In genomic region chr12:50086148-50086547, GRCh38 we compare ENCODE assay signal across 8 cellular contexts. TPM values are rescaled to one million over a fixed set of nuclear protein-coding genes. Genes with fewer than 3 reads are reported as not detected.
DNase-seq lines count a peak whose midpoint lies in the region; ATAC-seq, FAIRE-seq and TF ChIP-seq lines count a peak whose summit lies in the region.

No MANE protein-coding gene starts in this region.

- peaks cover 44% of the 10 kb centered on the region for H3K36me3 ChIP-seq in HAP-1 (replicated peaks)
- peaks cover 16 to 19% of the 10 kb centered on the region in 2 donors for H3K36me3 ChIP-seq in small intestine (ENCODE audit: control insufficient read depth in 2 of 2, insufficient read depth in 2 of 2, low read length in 2 of 2)

- in situ Hi-C loops in HAP-1 (cut with MboI; ENCODE audit: low sequenced_read_pairs): no loop called here

- H3K9me3 ChIP-seq in HAP-1 (no peaks in the 10 kb centered on the region), small intestine (ENCODE audit: control insufficient read depth, low read depth) (no peaks in the 10 kb centered on the region)

- FAIRE-seq in small intestine (lab: Jason Lieb, UNC): no peak

- H3K4me1 ChIP-seq in HAP-1: peaks cover 7% of the 10 kb centered on the region; the same call in 1 of the 2 replicates
- H3K4me1 ChIP-seq in small intestine (ENCODE audit: control insufficient read depth in 2 of 2, insufficient read depth in 1 of 2, low read depth in 1 of 2, low read length in 1 of 2): peaks cover 0 to 9% of the 10 kb centered on the region in 2 donors

- H3K4me3 ChIP-seq in HAP-1: peak overlapping the region; percentile 74
- H3K4me3 ChIP-seq in foreskin fibroblast (ENCODE audit: low read depth in 1 of 2, low read length in 2 of 2): peak overlapping the region; percentile 96 to 97
- H3K4me3 ChIP-seq in small intestine (ENCODE audit: low read depth in 1 of 2, low read length in 2 of 2): peak overlapping the region in 1 of 2 donors; percentile 80

- 28 to 63% (median 54%) methylated on average over 5 of the region's 5 CpGs for WGBS in small intestine, 3 donors

- no peaks in the 10 kb centered on the region for H3K27me3 ChIP-seq in HAP-1 (ENCODE audit: low read depth)
- H3K27me3 ChIP-seq in small intestine (ENCODE audit: control insufficient read depth in 2 of 2, insufficient read depth in 2 of 2, low read length in 2 of 2): no peaks in the 10 kb centered on the region

- H3K27ac ChIP-seq in VCaP (peak overlapping the region; percentile 97), small intestine (ENCODE audit: low read depth in 1 of 2, low read length in 1 of 2) (peak overlapping the region; percentile 64 to 75)

- DNase-seq in HAP-1 (ENCODE audit: low spot score in 2 of 2) (no peak), foreskin fibroblast (no peak), small intestine (peak; percentile 54), NK-92 (lab: John Stamatoyannopoulos, UW; ENCODE audit: unreplicated experiment) (no peak)
- DNase-seq in stimulated activated CD4-positive, alpha-beta T cell treated with anti-CD3 and anti-CD28 coated beads, Interleukin-2, amount 100 ng/mL, for 24 hours: no peak

- TF ChIP-seq CTCF in VCaP (conservative IDR thresholded peaks at IDR 0.05) (no peak), foreskin fibroblast (IDR thresholded peaks at IDR 0.05; ENCODE audit: low read depth, low read length) (no peak)

- ATAC-seq in HG03139 (IDR thresholded peaks at IDR 0.05; ENCODE audit: unreplicated experiment) (no peak), GM18909 (IDR thresholded peaks at IDR 0.05; ENCODE audit: poor library complexity, unreplicated experiment) (no peak)

RNA-seq across cellular contexts. Expression of gene SMARCD1, which starts 1.0 kb away (rescaled TPM):
- 10 to 100 TPM; 18.1 to 20.9 (median 20.6) TPM for polyA plus RNA-seq in small intestine

RNA-seq across cellular contexts. Expression of gene GPD1, which starts 17.7 kb away (rescaled TPM):
- 100 to 1,000 TPM in 2 of 3 donors, 10 to 100 TPM in 1; 97.1 to 198 (median 117) TPM for polyA plus RNA-seq in small intestine

RNA-seq across cellular contexts. Expression of gene COX14, which starts 25.9 kb away (rescaled TPM):
- 100 to 1,000 TPM; 133 to 236 (median 182) TPM for polyA plus RNA-seq in small intestine

RNA-seq across cellular contexts. Expression of gene ASIC1, which starts 28.8 kb away (rescaled TPM):
- polyA plus RNA-seq in small intestine: under 1 TPM in 2 of 3 donors, not detected in 1; 0.81 to 0.85 TPM
